Comparison of ENCODE assay signal across 11 cellular contexts in the genomic region with DNA sequence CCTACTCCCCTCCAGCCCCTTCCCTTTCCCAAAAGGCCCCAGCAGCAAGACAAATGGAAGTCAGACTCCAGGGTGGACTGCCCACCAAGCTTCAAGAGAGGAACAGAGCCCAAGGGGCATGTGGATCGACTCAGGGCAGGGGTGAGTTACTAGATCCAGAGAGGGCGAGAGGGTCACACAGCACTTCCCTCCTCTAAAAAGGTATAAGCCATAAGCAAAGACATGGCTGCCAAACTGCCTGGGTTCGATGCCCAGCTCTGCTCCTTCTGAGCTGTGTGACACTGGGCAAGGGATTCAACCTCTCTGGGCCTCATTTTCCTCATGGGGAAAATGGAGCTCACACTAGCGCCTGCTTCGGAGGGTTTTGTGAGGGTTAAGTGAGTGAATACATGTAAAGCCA. TPM values are rescaled to one million over a fixed set of nuclear protein-coding genes. Genes with fewer than 3 reads are reported as not detected.
DNase-seq lines count a peak whose midpoint lies in the region; ATAC-seq and TF ChIP-seq lines count a peak whose summit lies in the region.
"Had no signal": no experiment of that assay in that cellular context is flagged by ENCODE, and none has a peak within 500 bp of the region (broad histone marks: within the 10 kb centered on the region; RNA-seq: fewer than 3 reads in every experiment).

No MANE protein-coding gene starts in this region.

- H3K27ac Mint-ChIP-seq in WTC11 = no peak overlapping the region; the same call in 1 of the 2 replicates
- H3K27ac Mint-ChIP-seq in CD8-positive, alpha-beta memory T cell = peak overlapping the region in 1 of 8 donors; percentile 24
- H3K27ac Mint-ChIP-seq: activated naive CD4-positive, alpha-beta T cell treated with anti-CD3 and anti-CD28 coated beads, Interleukin-2, amount 50 U/mL, for 24 hours had no signal

- intact Hi-C loops in dorsolateral prefrontal cortex (cut with DNase I) = no loop called here
- intact Hi-C loops in tibial artery (cut with DNase I; ENCODE audit: low total_unique reads) = no loop called here

- H3K36me3 ChIP-seq in muscle layer of duodenum (ENCODE audit: control insufficient read depth in 1 of 2, insufficient read depth in 2 of 2, low read length in 2 of 2) = no peaks in the 10 kb centered on the region
- peaks cover 4 to 29% (median 8%) of the 10 kb centered on the region in 3 donors for H3K36me3 ChIP-seq in tibial artery
- no peaks in the 10 kb centered on the region for H3K36me3 ChIP-seq in CD8-positive, alpha-beta memory T cell (ENCODE audit: insufficient read depth, low read length)

- H3K4me1 ChIP-seq in muscle layer of duodenum (ENCODE audit: control insufficient read depth in 1 of 2, insufficient read depth in 2 of 2, low read length in 2 of 2) (peaks cover 0 to 39% of the 10 kb centered on the region in 2 donors), tibial artery (peaks cover 0 to 71% (median 49%) of the 10 kb centered on the region in 4 donors)
- H3K4me1 ChIP-seq in CD8-positive, alpha-beta memory T cell (ENCODE audit: insufficient read depth, low read length) = no peaks in the 10 kb centered on the region

- TF ChIP-seq CTCF in WTC11 (IDR thresholded peaks at IDR 0.05) = no peak
- TF ChIP-seq CTCF in dorsolateral prefrontal cortex (IDR thresholded peaks at IDR 0.05 in 54 of 56, conservative IDR thresholded peaks at IDR 0.05 in 2 of 56; ENCODE audit: low read depth in 1 of 56, partially characterized antibody in 56 of 56) = no peak
- TF ChIP-seq CTCF in tibial artery (IDR thresholded peaks at IDR 0.05) = no peak

- H3K4me3 Mint-ChIP-seq in WTC11 = peak overlapping the region; percentile 12
- H3K4me3 Mint-ChIP-seq in CD8-positive, alpha-beta memory T cell = no peak overlapping the region
- H3K4me3 Mint-ChIP-seq: activated naive CD4-positive, alpha-beta T cell treated with anti-CD3 and anti-CD28 coated beads, Interleukin-2, amount 50 U/mL, for 24 hours had no signal

- no peaks in the 10 kb centered on the region for H3K9me3 ChIP-seq in muscle layer of duodenum (ENCODE audit: control insufficient read depth in 1 of 2, low read length in 2 of 2)
- H3K9me3 ChIP-seq in tibial artery = no peaks in the 10 kb centered on the region
- no peaks in the 10 kb centered on the region for H3K9me3 ChIP-seq in CD8-positive, alpha-beta memory T cell (ENCODE audit: low read length)

- no peaks in the 10 kb centered on the region for H3K9me3 Mint-ChIP-seq in WTC11
- no peaks in the 10 kb centered on the region for H3K9me3 Mint-ChIP-seq in CD8-positive, alpha-beta memory T cell
- H3K9me3 Mint-ChIP-seq: activated naive CD4-positive, alpha-beta T cell treated with anti-CD3 and anti-CD28 coated beads, Interleukin-2, amount 50 U/mL, for 24 hours had no signal

- H3K4me1 Mint-ChIP-seq in WTC11 = peaks cover 48% of the 10 kb centered on the region
- H3K4me1 Mint-ChIP-seq in CD8-positive, alpha-beta memory T cell = peaks cover 0 to 6% (median 0%) of the 10 kb centered on the region in 3 donors
- H3K4me1 Mint-ChIP-seq: activated naive CD4-positive, alpha-beta T cell treated with anti-CD3 and anti-CD28 coated beads, Interleukin-2, amount 50 U/mL, for 24 hours had no signal

- no peak for DNase-seq in WTC11 (ENCODE audit: low spot score)
- DNase-seq in dorsolateral prefrontal cortex = no peak
- DNase-seq in tibial artery = no peak
- no peak for DNase-seq in EL
- no peak for DNase-seq in CD8-positive, alpha-beta memory T cell
- no peak for DNase-seq in DMS53 treated with DMSO at 0.1 percent for 48 hours (lab: John Stamatoyannopoulos, UW; ENCODE audit: unreplicated experiment)
- DNase-seq: activated CD4-positive, alpha-beta T cell treated with anti-CD3 and anti-CD28 coated beads, Interleukin-2, amount 50 U/mL, for 48 hours; stimulated activated CD4-positive, alpha-beta T cell treated with anti-CD3 and anti-CD28 coated beads, Interleukin-4, amount 100 ng/mL, for 4 hours had no signal

- ATAC-seq in WTC11 = no peak

- peaks cover 16% of the 10 kb centered on the region for H3K27me3 Mint-ChIP-seq in WTC11 (ENCODE audit: low read depth)
- H3K27me3 Mint-ChIP-seq in CD8-positive, alpha-beta memory T cell = peaks cover 28 to 34% of the 10 kb centered on the region in 2 donors

- H3K27ac ChIP-seq in dorsolateral prefrontal cortex = peak overlapping the region; percentile 77 to 100 (median 99)
- peak overlapping the region; percentile 61 for H3K27ac ChIP-seq in muscle layer of duodenum (ENCODE audit: low read length)
- peak overlapping the region; percentile 95 to 96 for H3K27ac ChIP-seq in tibial artery
- no peak overlapping the region for H3K27ac ChIP-seq in CD8-positive, alpha-beta memory T cell (ENCODE audit: low read depth, low read length)

- H3K27me3 ChIP-seq in dorsolateral prefrontal cortex (peaks cover 0 to 19% (median 7%) of the 10 kb centered on the region in 45 donors), muscle layer of duodenum (ENCODE audit: low read depth, low read length) (no peaks in the 10 kb centered on the region), tibial artery (no peaks in the 10 kb centered on the region)
- H3K27me3 ChIP-seq in CD8-positive, alpha-beta memory T cell (ENCODE audit: insufficient read depth, low read length, poor library complexity, severe bottlenecking) = no peaks in the 10 kb centered on the region

- H3K4me3 ChIP-seq in dorsolateral prefrontal cortex (peak overlapping the region; percentile 9 to 90 (median 71)), muscle layer of duodenum (ENCODE audit: low read depth in 1 of 2, low read length in 2 of 2) (peak overlapping the region; percentile 44 to 59), tibial artery (peak overlapping the region; percentile 79 to 94)
- H3K4me3 ChIP-seq in CD8-positive, alpha-beta memory T cell (ENCODE audit: low read length) = no peak overlapping the region

- POLR2A ChIA-PET in WTC11 (lab: Charles Lee) = interaction anchor here (1.0 to 3.3 kb wide), 2 partner anchors 12 to 343 kb away, joined by 3 to 20 read pairs; a partner anchor contains a TSS
- POLR2A ChIA-PET in CD8-positive, alpha-beta memory T cell (lab: Charles Lee) = no interaction called here

- H3K36me3 Mint-ChIP-seq in WTC11 = no peaks in the 10 kb centered on the region
- H3K36me3 Mint-ChIP-seq in CD8-positive, alpha-beta memory T cell = no peaks in the 10 kb centered on the region
- H3K36me3 Mint-ChIP-seq: activated naive CD4-positive, alpha-beta T cell treated with anti-CD3 and anti-CD28 coated beads, Interleukin-2, amount 50 U/mL, for 24 hours had no signal

- CTCF ChIA-PET in WTC11 (lab: Charles Lee) = interaction anchor here (0.9 to 2.9 kb wide), 7 partner anchors 9 to 350 kb away, joined by 3 to 20 read pairs (median 3); a partner anchor contains a TSS
- CTCF ChIA-PET in CD8-positive, alpha-beta memory T cell (lab: Charles Lee) = no interaction called here

TF ChIP-seq in WTC11, 78 proteins besides CTCF, POLR2A, EP300 and RAD21:
- TF ChIP-seq, protein P1, sequence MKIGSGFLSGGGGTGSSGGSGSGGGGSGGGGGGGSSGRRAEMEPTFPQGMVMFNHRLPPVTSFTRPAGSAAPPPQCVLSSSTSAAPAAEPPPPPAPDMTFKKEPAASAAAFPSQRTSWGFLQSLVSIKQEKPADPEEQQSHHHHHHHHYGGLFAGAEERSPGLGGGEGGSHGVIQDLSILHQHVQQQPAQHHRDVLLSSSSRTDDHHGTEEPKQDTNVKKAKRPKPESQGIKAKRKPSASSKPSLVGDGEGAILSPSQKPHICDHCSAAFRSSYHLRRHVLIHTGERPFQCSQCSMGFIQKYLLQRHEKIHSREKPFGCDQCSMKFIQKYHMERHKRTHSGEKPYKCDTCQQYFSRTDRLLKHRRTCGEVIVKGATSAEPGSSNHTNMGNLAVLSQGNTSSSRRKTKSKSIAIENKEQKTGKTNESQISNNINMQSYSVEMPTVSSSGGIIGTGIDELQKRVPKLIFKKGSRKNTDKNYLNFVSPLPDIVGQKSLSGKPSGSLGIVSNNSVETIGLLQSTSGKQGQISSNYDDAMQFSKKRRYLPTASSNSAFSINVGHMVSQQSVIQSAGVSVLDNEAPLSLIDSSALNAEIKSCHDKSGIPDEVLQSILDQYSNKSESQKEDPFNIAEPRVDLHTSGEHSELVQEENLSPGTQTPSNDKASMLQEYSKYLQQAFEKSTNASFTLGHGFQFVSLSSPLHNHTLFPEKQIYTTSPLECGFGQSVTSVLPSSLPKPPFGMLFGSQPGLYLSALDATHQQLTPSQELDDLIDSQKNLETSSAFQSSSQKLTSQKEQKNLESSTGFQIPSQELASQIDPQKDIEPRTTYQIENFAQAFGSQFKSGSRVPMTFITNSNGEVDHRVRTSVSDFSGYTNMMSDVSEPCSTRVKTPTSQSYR (CRISPR knock-in tag; IDR thresholded peaks at IDR 0.05) = no peak
- TF ChIP-seq, protein P2, sequence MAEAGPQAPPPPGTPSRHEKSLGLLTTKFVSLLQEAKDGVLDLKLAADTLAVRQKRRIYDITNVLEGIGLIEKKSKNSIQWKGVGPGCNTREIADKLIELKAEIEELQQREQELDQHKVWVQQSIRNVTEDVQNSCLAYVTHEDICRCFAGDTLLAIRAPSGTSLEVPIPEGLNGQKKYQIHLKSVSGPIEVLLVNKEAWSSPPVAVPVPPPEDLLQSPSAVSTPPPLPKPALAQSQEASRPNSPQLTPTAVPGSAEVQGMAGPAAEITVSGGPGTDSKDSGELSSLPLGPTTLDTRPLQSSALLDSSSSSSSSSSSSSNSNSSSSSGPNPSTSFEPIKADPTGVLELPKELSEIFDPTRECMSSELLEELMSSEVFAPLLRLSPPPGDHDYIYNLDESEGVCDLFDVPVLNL (CRISPR knock-in tag; IDR thresholded peaks at IDR 0.05; ENCODE audit: borderline replicate concordance, low read depth) = no peak
- TF ChIP-seq ZNF121 (CRISPR knock-in tag; IDR thresholded peaks at IDR 0.05) = peak; percentile 29; the same call in 1 of the 2 replicates
- 0 out of 2 replicates have a peak, but pooled peaks have one; percentile 24 for TF ChIP-seq GTF2I (CRISPR knock-in tag; conservative IDR thresholded peaks at IDR 0.05)
- no peak for TF ChIP-seq NR3C1 (CRISPR knock-in tag; conservative IDR thresholded peaks at IDR 0.05; ENCODE audit: low read depth)

RNA-seq across cellular contexts. Expression of a gene that starts 3.8 kb away (rescaled TPM):
- total RNA-seq in WTC11 (2021) = 32.3 to 33.8 TPM (median 33.4 TPM) in 3 replicates
- total RNA-seq in dorsolateral prefrontal cortex = 100 to 1,000 TPM in 57 of 120 experiments, 10 to 100 TPM in 63; 17.4 to 465 (median 98.7) TPM
- 1 to 10 TPM in 1 of 2 experiments, under 1 TPM in 1; 0.47 to 1.0 TPM for total RNA-seq in CD8-positive, alpha-beta memory T cell
- not detected for polyA plus RNA-seq in CD8-positive, alpha-beta memory T cell

RNA-seq across cellular contexts. Expression of a gene that starts 12.0 kb away (rescaled TPM):
- 335 to 400 TPM (median 358 TPM) in 3 replicates for total RNA-seq in WTC11 (2021)
- 100 to 1,000 TPM in 44 of 120 experiments, 10 to 100 TPM in 76; 41.9 to 135 (median 92.4) TPM for total RNA-seq in dorsolateral prefrontal cortex
- 10 to 100 TPM; 27.9 to 29.4 TPM for total RNA-seq in CD8-positive, alpha-beta memory T cell
- polyA plus RNA-seq in CD8-positive, alpha-beta memory T cell = 49.5 TPM

RNA-seq across cellular contexts. Expression of a gene that starts 28.4 kb away (rescaled TPM):
- total RNA-seq in WTC11 (2021) (5.2 to 6.8 TPM (median 5.9 TPM) in 3 replicates), dorsolateral prefrontal cortex (10 to 100 TPM; 22.0 to 91.2 (median 57.5) TPM)
- 1 to 10 TPM in 1 of 2 experiments, under 1 TPM in 1; 0.78 to 1.1 TPM for total RNA-seq in CD8-positive, alpha-beta memory T cell
- polyA plus RNA-seq in CD8-positive, alpha-beta memory T cell = not detected
- total RNA-seq: ureter had no signal

RNA-seq across cellular contexts. Expression of a gene that starts 51.7 kb away (rescaled TPM):
- 16.1 to 22.3 TPM (median 21.3 TPM) in 3 replicates for total RNA-seq in WTC11 (2021)
- total RNA-seq in dorsolateral prefrontal cortex = 1 to 10 TPM in 38 of 120 experiments, under 1 TPM in 1, not detected in 81; 1.00 to 5.1 (median 2.0) TPM
- total RNA-seq in CD8-positive, alpha-beta memory T cell = not detected
- 0.90 TPM for polyA plus RNA-seq in CD8-positive, alpha-beta memory T cell

Comparison
In these comparisons a context has a peak if more than half of its experiments do, and no peak if none do; other contexts are left out.
1. RNA of a gene that starts 3.8 kb away (total RNA-seq): 17.4 to 465 TPM in dorsolateral prefrontal cortex and 32.3 to 33.8 TPM in WTC11; 0.47 to 1.0 TPM in CD8-positive, alpha-beta memory T cell; every median in the first group is over 4 times any median in the second.